Comparison of ENCODE assay signal across 12 cellular contexts in genomic region chr9:35942286-35942685, GRCh38. TPM values are rescaled to one million over a fixed set of nuclear protein-coding genes. Genes with fewer than 3 reads are reported as not detected.
"Had no signal": no experiment of that assay in that cellular context is flagged by ENCODE, and none has a peak within 500 bp of the region (broad histone marks: within the 10 kb centered on the region; RNA-seq: fewer than 3 reads in every experiment).

No MANE protein-coding gene starts in this region.

- H3K36me3 ChIP-seq: HAP-1 had no signal

- H3K9ac ChIP-seq: GM23248, KMS-11 had no signal

- H3K27ac Mint-ChIP-seq: HFFc6, IgD-negative memory B cell had no signal

- H3K36me3 Mint-ChIP-seq: IgD-negative memory B cell had no signal

- DNase-seq: GM23248, GOT3, H7, HFFc6, Karpas-422, KBM-7 had no signal

- H3K4me3 Mint-ChIP-seq: HFFc6, IgD-negative memory B cell had no signal

- H3K27ac ChIP-seq: GM23248, KMS-11 had no signal

- H3K9me3 ChIP-seq: HAP-1 had no signal

- H3K4me3 ChIP-seq: GM23248, HAP-1 had no signal

- H3K4me2 ChIP-seq: KMS-11 had no signal

- ATAC-seq: HCT116 had no signal

RNA-seq across cellular contexts. Expression of gene OR2S2, which starts 15.7 kb away (rescaled TPM):
- total RNA-seq: H4, H7, HFFc6, HT-29 had no signal
- polyA plus RNA-seq: IgD-negative memory B cell had no signal

RNA-seq across cellular contexts. Expression of gene SPAAR, which starts 33.0 kb away (rescaled TPM):
- total RNA-seq: GM23248, H7 had no signal
- polyA plus RNA-seq: IgD-negative memory B cell had no signal

RNA-seq across cellular contexts. Expression of gene HRCT1, which starts 36.3 kb away (rescaled TPM):
- total RNA-seq: H4 had no signal
- polyA plus RNA-seq: IgD-negative memory B cell had no signal
